1 cellular context compared by ENCODE assay signal in genomic region chr2:11478899-11479605, GRCh38.
TF ChIP-seq lines count a peak whose summit lies in the region.

No MANE protein-coding gene starts in this region.

TF ChIP-seq in HepG2, 621 proteins besides CTCF, POLR2A, EP300 and RAD21 (continued from another document and continues in another):
- TF ChIP-seq PAXIP1 (CRISPR knock-in tag; conservative IDR thresholded peaks at IDR 0.05) (peak; percentile 35; the same call in 1 of the 2 replicates), ZNF333 (CRISPR knock-in tag; IDR thresholded peaks at IDR 0.05; ENCODE audit: borderline replicate concordance) (no peak), NFYC (CRISPR knock-in tag; IDR thresholded peaks at IDR 0.05) (no peak), ZNF264 (CRISPR knock-in tag; IDR thresholded peaks at IDR 0.05) (no peak), HDAC2 (CRISPR knock-in tag; IDR thresholded peaks at IDR 0.05) (0 out of 2 replicates have a peak, but pooled peaks have one; percentile 31), DZIP1 (CRISPR knock-in tag; IDR thresholded peaks at IDR 0.05) (no peak), JUND (CRISPR knock-in tag; IDR thresholded peaks at IDR 0.05) (0 out of 2 replicates have a peak, but pooled peaks have one; percentile 29), ZNF12 (CRISPR knock-in tag; IDR thresholded peaks at IDR 0.05) (peak; percentile 90), PAWR (CRISPR knock-in tag; IDR thresholded peaks at IDR 0.05; ENCODE audit: borderline replicate concordance) (no peak), ERF (CRISPR knock-in tag; IDR thresholded peaks at IDR 0.05) (no peak), KLF15 (CRISPR knock-in tag; IDR thresholded peaks at IDR 0.05; ENCODE audit: borderline replicate concordance) (no peak), LCORL (IDR thresholded peaks at IDR 0.05) (peak; percentile 79; the same call in 1 of the 2 replicates), LCORL (CRISPR knock-in tag; IDR thresholded peaks at IDR 0.05) (no peak), ZBTB7A (CRISPR knock-in tag; IDR thresholded peaks at IDR 0.05) (peak; percentile 49; the same call in 1 of the 2 replicates), ISL2 (CRISPR knock-in tag; IDR thresholded peaks at IDR 0.05) (no peak), TEAD3 (CRISPR knock-in tag; optimal IDR thresholded peaks at IDR 0.05; ENCODE audit: borderline replicate concordance) (peak; percentile 88), ZSCAN12 (CRISPR knock-in tag; IDR thresholded peaks at IDR 0.05) (no peak), ZBTB7B (CRISPR knock-in tag; IDR thresholded peaks at IDR 0.05) (peak; percentile 56; the same call in 1 of the 2 replicates), ARID2 (CRISPR knock-in tag; IDR thresholded peaks at IDR 0.05; ENCODE audit: borderline replicate concordance) (no peak), DPF2 (CRISPR knock-in tag; IDR thresholded peaks at IDR 0.05; ENCODE audit: borderline replicate concordance, low read depth) (0 out of 2 replicates have a peak, but pooled peaks have one; percentile 25), TMF1 (CRISPR knock-in tag; IDR thresholded peaks at IDR 0.05; ENCODE audit: low read depth) (no peak), ZNF784 (CRISPR knock-in tag; IDR thresholded peaks at IDR 0.05; ENCODE audit: borderline replicate concordance) (no peak), ZNF629 (CRISPR knock-in tag; conservative IDR thresholded peaks at IDR 0.05) (no peak), ZNF556 (CRISPR knock-in tag; IDR thresholded peaks at IDR 0.05; ENCODE audit: borderline replicate concordance) (no peak), SMAD9 (CRISPR knock-in tag; IDR thresholded peaks at IDR 0.05) (no peak), HNF4G (IDR thresholded peaks at IDR 0.05; ENCODE audit: borderline replicate concordance, low read depth, low read length) (peak; percentile 70), HNF4G (CRISPR knock-in tag; IDR thresholded peaks at IDR 0.05; ENCODE audit: borderline replicate concordance, low read depth) (no peak), NPAS2 (CRISPR knock-in tag; IDR thresholded peaks at IDR 0.05; ENCODE audit: borderline replicate concordance) (no peak), CAMTA2 (CRISPR knock-in tag; IDR thresholded peaks at IDR 0.05; ENCODE audit: borderline replicate concordance) (no peak), YY1 (IDR thresholded peaks at IDR 0.05; ENCODE audit: insufficient read depth, insufficient replicate concordance, low read depth, low read length) (no peak), SP4 (CRISPR knock-in tag; IDR thresholded peaks at IDR 0.05) (0 out of 2 replicates have a peak, but pooled peaks have one; percentile 29), TARDBP (CRISPR knock-in tag; IDR thresholded peaks at IDR 0.05) (0 out of 2 replicates have a peak, but pooled peaks have one; percentile 22), HMGXB3 (CRISPR knock-in tag; IDR thresholded peaks at IDR 0.05; ENCODE audit: borderline replicate concordance) (no peak), ATRX (CRISPR knock-in tag; IDR thresholded peaks at IDR 0.05; ENCODE audit: borderline replicate concordance) (no peak), ZFP62 (CRISPR knock-in tag; IDR thresholded peaks at IDR 0.05) (no peak)
- TF ChIP-seq, protein P1, sequence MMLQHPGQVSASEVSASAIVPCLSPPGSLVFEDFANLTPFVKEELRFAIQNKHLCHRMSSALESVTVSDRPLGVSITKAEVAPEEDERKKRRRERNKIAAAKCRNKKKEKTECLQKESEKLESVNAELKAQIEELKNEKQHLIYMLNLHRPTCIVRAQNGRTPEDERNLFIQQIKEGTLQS (CRISPR knock-in tag; IDR thresholded peaks at IDR 0.05) = no peak
- TF ChIP-seq, protein P2, sequence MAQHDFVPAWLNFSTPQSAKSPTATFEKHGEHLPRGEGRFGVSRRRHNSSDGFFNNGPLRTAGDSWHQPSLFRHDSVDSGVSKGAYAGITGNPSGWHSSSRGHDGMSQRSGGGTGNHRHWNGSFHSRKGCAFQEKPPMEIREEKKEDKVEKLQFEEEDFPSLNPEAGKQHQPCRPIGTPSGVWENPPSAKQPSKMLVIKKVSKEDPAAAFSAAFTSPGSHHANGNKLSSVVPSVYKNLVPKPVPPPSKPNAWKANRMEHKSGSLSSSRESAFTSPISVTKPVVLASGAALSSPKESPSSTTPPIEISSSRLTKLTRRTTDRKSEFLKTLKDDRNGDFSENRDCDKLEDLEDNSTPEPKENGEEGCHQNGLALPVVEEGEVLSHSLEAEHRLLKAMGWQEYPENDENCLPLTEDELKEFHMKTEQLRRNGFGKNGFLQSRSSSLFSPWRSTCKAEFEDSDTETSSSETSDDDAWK (CRISPR knock-in tag; IDR thresholded peaks at IDR 0.05) = no peak
- TF ChIP-seq, protein P3, sequence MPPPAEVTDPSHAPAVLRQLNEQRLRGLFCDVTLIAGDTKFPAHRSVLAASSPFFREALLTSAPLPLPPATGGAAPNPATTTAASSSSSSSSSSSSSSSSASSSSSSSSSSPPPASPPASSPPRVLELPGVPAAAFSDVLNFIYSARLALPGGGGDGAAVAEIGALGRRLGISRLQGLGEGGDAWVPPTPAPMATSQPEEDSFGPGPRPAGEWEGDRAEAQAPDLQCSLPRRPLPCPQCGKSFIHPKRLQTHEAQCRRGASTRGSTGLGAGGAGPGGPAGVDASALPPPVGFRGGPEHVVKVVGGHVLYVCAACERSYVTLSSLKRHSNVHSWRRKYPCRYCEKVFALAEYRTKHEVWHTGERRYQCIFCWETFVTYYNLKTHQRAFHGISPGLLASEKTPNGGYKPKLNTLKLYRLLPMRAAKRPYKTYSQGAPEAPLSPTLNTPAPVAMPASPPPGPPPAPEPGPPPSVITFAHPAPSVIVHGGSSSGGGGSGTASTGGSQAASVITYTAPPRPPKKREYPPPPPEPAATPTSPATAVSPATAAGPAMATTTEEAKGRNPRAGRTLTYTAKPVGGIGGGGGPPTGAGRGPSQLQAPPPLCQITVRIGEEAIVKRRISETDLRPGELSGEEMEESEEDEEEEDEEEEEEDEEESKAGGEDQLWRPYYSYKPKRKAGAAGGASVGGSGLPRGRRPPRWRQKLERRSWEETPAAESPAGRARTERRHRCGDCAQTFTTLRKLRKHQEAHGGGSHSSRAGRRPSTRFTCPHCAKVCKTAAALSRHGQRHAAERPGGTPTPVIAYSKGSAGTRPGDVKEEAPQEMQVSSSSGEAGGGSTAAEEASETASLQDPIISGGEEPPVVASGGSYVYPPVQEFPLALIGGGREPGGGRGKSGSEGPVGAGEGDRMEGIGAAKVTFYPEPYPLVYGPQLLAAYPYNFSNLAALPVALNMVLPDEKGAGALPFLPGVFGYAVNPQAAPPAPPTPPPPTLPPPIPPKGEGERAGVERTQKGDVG (CRISPR knock-in tag; IDR thresholded peaks at IDR 0.05; ENCODE audit: borderline replicate concordance) = peak; percentile 80; the same call in 1 of the 2 replicates
- TF ChIP-seq, protein P4, sequence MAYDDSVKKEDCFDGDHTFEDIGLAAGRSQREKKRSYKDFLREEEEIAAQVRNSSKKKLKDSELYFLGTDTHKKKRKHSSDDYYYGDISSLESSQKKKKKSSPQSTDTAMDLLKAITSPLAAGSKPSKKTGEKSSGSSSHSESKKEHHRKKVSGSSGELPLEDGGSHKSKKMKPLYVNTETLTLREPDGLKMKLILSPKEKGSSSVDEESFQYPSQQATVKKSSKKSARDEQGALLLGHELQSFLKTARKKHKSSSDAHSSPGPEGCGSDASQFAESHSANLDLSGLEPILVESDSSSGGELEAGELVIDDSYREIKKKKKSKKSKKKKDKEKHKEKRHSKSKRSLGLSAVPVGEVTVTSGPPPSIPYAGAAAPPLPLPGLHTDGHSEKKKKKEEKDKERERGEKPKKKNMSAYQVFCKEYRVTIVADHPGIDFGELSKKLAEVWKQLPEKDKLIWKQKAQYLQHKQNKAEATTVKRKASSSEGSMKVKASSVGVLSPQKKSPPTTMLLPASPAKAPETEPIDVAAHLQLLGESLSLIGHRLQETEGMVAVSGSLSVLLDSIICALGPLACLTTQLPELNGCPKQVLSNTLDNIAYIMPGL (CRISPR knock-in tag; IDR thresholded peaks at IDR 0.05; ENCODE audit: borderline replicate concordance in 1 of 2, low read depth in 1 of 2) = no peak
- TF ChIP-seq, protein P5, sequence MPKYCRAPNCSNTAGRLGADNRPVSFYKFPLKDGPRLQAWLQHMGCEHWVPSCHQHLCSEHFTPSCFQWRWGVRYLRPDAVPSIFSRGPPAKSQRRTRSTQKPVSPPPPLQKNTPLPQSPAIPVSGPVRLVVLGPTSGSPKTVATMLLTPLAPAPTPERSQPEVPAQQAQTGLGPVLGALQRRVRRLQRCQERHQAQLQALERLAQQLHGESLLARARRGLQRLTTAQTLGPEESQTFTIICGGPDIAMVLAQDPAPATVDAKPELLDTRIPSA (CRISPR knock-in tag; IDR thresholded peaks at IDR 0.05; ENCODE audit: borderline replicate concordance) = no peak
